In genomic region chr6:43804550-43805223, GRCh38 we compare ENCODE assay signal across 18 cellular contexts. TPM values are rescaled to one million over a fixed set of nuclear protein-coding genes. Genes with fewer than 3 reads are reported as not detected.
DNase-seq lines count a peak whose midpoint lies in the region; ATAC-seq and TF ChIP-seq lines count a peak whose summit lies in the region.
"Had no signal": no experiment of that assay in that cellular context is flagged by ENCODE, and none has a peak within 500 bp of the region (broad histone marks: within the 10 kb centered on the region; RNA-seq: fewer than 3 reads in every experiment).

No MANE protein-coding gene starts in this region.

- peak overlapping the region; percentile 52; the same call in 1 of the 2 replicates for H2AFZ ChIP-seq in GM23338

- no peaks in the 10 kb centered on the region for H4K20me1 ChIP-seq in GM23338 (replicated peaks; ENCODE audit: insufficient read depth)

- H3K27me3 Mint-ChIP-seq in GM23338 (ENCODE audit: insufficient read depth, low read depth, poor library complexity) = peaks cover 7% of the 10 kb centered on the region
- H3K27me3 Mint-ChIP-seq: activated naive CD8-positive, alpha-beta T cell treated with anti-CD3 and anti-CD28 coated beads for 36 hours had no signal

- H3K4me3 Mint-ChIP-seq in GM23338 = no peak overlapping the region
- H3K4me3 Mint-ChIP-seq: activated naive CD8-positive, alpha-beta T cell treated with anti-CD3 and anti-CD28 coated beads for 36 hours; activated T-helper 1 cell treated with anti-CD3 and anti-CD28 coated beads, Interleukin-12 subunit alpha, Interleukin-12 subunit beta, Interleukin-2, Interleukin-4 antibody, amounts not matched to agents 30 ng/mL and 10 ng/mL and 1 ng/mL, durations not matched to agents 14 hours and 24 hours and 36 hours; T-helper 2 cell treated with Interferon-gamma antibody and Interleukin-4, amounts not matched to agents 5 μg/mL and 100 μg/mL, for 36 hours had no signal

- no peaks in the 10 kb centered on the region for H3K36me3 ChIP-seq in GM23338 (ENCODE audit: insufficient read depth)
- no peaks in the 10 kb centered on the region for H3K36me3 ChIP-seq in liver (ENCODE audit: control insufficient read depth in 4 of 4, insufficient read depth in 3 of 4, low read depth in 1 of 4, low read length in 3 of 4)
- H3K36me3 ChIP-seq in stomach = no peaks in the 10 kb centered on the region
- H3K36me3 ChIP-seq: SJSA1, thoracic aorta had no signal

- H3K9ac ChIP-seq in liver (ENCODE audit: low read depth in 1 of 2, low read length in 2 of 2) = peak overlapping the region; percentile 25 to 33

- TF ChIP-seq POLR2A in stomach (IDR thresholded peaks at IDR 0.05) = no peak

- H3K36me3 Mint-ChIP-seq in GM23338 (ENCODE audit: low read depth) = no peaks in the 10 kb centered on the region
- H3K36me3 Mint-ChIP-seq: activated naive CD8-positive, alpha-beta T cell treated with anti-CD3 and anti-CD28 coated beads for 36 hours had no signal

- H3K27ac Mint-ChIP-seq in GM23338 = no peak overlapping the region
- H3K27ac Mint-ChIP-seq: activated naive CD8-positive, alpha-beta T cell treated with anti-CD3 and anti-CD28 coated beads for 36 hours; activated T-helper 1 cell treated with anti-CD3 and anti-CD28 coated beads, Interleukin-12 subunit alpha, Interleukin-12 subunit beta, Interleukin-2, Interleukin-4 antibody, amounts not matched to agents 30 ng/mL and 10 ng/mL and 1 ng/mL, durations not matched to agents 14 hours and 24 hours and 36 hours; T-helper 2 cell treated with Interferon-gamma antibody and Interleukin-4, amounts not matched to agents 5 μg/mL and 100 μg/mL, for 36 hours had no signal

- H3K79me2 ChIP-seq in GM23338 (replicated peaks; ENCODE audit: insufficient read depth) = no peaks in the 10 kb centered on the region

- H3K4me2 ChIP-seq in GM23338 = no peak overlapping the region

- no peaks in the 10 kb centered on the region for H3K9me2 ChIP-seq in GM23338 (ENCODE audit: insufficient read depth)

- DNase-seq in GM23338 (ENCODE audit: low spot score) = no peak
- peak; percentile 37 for DNase-seq in SW480 (ENCODE audit: low spot score)
- DNase-seq in stomach = peak; percentile 85
- no peak for DNase-seq in kidney glomerular epithelial cell (lab: John Stamatoyannopoulos, UW)
- no peak for DNase-seq in amniotic stem cell (lab: John Stamatoyannopoulos, UW)
- no peak for DNase-seq in HuH-7.5 (ENCODE audit: low spot score)
- DNase-seq: activated CD4-positive, CD25-positive, alpha-beta regulatory T cell treated with anti-CD3 and anti-CD28 coated beads, Interleukin-2, amount 50 U/mL, for 72 hours; activated naive CD8-positive, alpha-beta T cell treated with anti-CD3 and anti-CD28 coated beads for 36 hours; GDM1; NCI-H1436; NCI-H2171 had no signal

- no peak for TF ChIP-seq EP300 in stomach (IDR thresholded peaks at IDR 0.05)

- H3K4me1 Mint-ChIP-seq in GM23338 = peaks cover 2% of the 10 kb centered on the region; the same call in 2 of the 3 replicates

- no peak for TF ChIP-seq CTCF in GM23338 (conservative IDR thresholded peaks at IDR 0.05; ENCODE audit: low read depth in 2 of 2)
- no peak for TF ChIP-seq CTCF in liver (IDR thresholded peaks at IDR 0.05; ENCODE audit: low read depth, low read length, missing input control)
- no peak for TF ChIP-seq CTCF in stomach (IDR thresholded peaks at IDR 0.05)

- H3K27me3 ChIP-seq in GM23338 (ENCODE audit: insufficient read depth) = no peaks in the 10 kb centered on the region
- no peaks in the 10 kb centered on the region for H3K27me3 ChIP-seq in liver (ENCODE audit: control insufficient read depth in 4 of 4, insufficient read depth in 4 of 4, low read length in 3 of 4)
- no peaks in the 10 kb centered on the region for H3K27me3 ChIP-seq in stomach
- H3K27me3 ChIP-seq: SJSA1 had no signal

- peak; percentile 16 to 36 for TF ChIP-seq RAD21 in liver (IDR thresholded peaks at IDR 0.05)

- H3K4me3 ChIP-seq in GM23338 (no peak overlapping the region), liver (ENCODE audit: low read depth in 1 of 3, low read length in 3 of 3) (no peak overlapping the region), stomach (no peak overlapping the region)
- H3K4me3 ChIP-seq: coronary artery, GM12878, SJSA1, thoracic aorta had no signal

- ATAC-seq in GM23338 = no peak

- H3F3A ChIP-seq in GM23338 (replicated peaks; ENCODE audit: low read depth) = no peaks in the 10 kb centered on the region

- H3K27ac ChIP-seq in GM23338 (ENCODE audit: low read depth) = no peak overlapping the region
- H3K27ac ChIP-seq in liver (ENCODE audit: low read depth in 1 of 2, low read length in 2 of 2) = peak overlapping the region; percentile 90 to 95
- H3K27ac ChIP-seq in stomach = peak overlapping the region; percentile 66 to 84 (median 80)
- H3K27ac ChIP-seq: coronary artery, SJSA1, thoracic aorta had no signal

- H3K9me3 ChIP-seq in liver (ENCODE audit: control insufficient read depth in 4 of 4, low read length in 3 of 4) = no peaks in the 10 kb centered on the region
- H3K9me3 ChIP-seq in stomach = no peaks in the 10 kb centered on the region
- H3K9me3 ChIP-seq: SJSA1, thoracic aorta had no signal

- H3K9me3 Mint-ChIP-seq in GM23338 = no peaks in the 10 kb centered on the region
- H3K9me3 Mint-ChIP-seq: activated naive CD8-positive, alpha-beta T cell treated with anti-CD3 and anti-CD28 coated beads for 36 hours; activated T-helper 1 cell treated with anti-CD3 and anti-CD28 coated beads, Interleukin-12 subunit alpha, Interleukin-12 subunit beta, Interleukin-2, Interleukin-4 antibody, amounts not matched to agents 30 ng/mL and 10 ng/mL and 1 ng/mL, durations not matched to agents 14 hours and 24 hours and 36 hours; T-helper 2 cell treated with Interferon-gamma antibody and Interleukin-4, amounts not matched to agents 5 μg/mL and 100 μg/mL, for 36 hours had no signal

- intact Hi-C loops in stomach (cut with DNase I; ENCODE audit: low total_unique reads) = no loop called here

- WGBS in liver = 26% methylated on average over 4 of the region's 4 CpGs
- 32 to 65% (median 51%) methylated on average over 4 of the region's 4 CpGs for WGBS in stomach, 5 donors

- no peaks in the 10 kb centered on the region for H3K4me1 ChIP-seq in GM23338 (ENCODE audit: insufficient read depth)
- peaks cover 26 to 72% (median 59%) of the 10 kb centered on the region in 4 donors for H3K4me1 ChIP-seq in liver (ENCODE audit: control insufficient read depth in 4 of 4, insufficient read depth in 4 of 4, low read length in 3 of 4)
- peaks cover 50 to 88% (median 67%) of the 10 kb centered on the region in 4 donors for H3K4me1 ChIP-seq in stomach

TF ChIP-seq in GM23338, 12 proteins besides CTCF, POLR2A, EP300 and RAD21 (continues in another document):
- TF ChIP-seq NANOG (IDR thresholded peaks at IDR 0.05; ENCODE audit: borderline replicate concordance) (no peak), JUNB (IDR thresholded peaks at IDR 0.05; ENCODE audit: unreplicated experiment) (no peak), EZH2 (IDR thresholded peaks at IDR 0.05; ENCODE audit: low read depth, unreplicated experiment) (no peak), ZNF331 (CRISPR knock-in tag; IDR thresholded peaks at IDR 0.05; ENCODE audit: low read depth) (no peak), ZNF114 (CRISPR knock-in tag; IDR thresholded peaks at IDR 0.05) (no peak)

TF ChIP-seq in liver, 16 proteins besides CTCF, POLR2A, EP300 and RAD21 (continues in another document):
- TF ChIP-seq REST (IDR thresholded peaks at IDR 0.05) = peak; percentile 41
- TF ChIP-seq HNF4G (IDR thresholded peaks at IDR 0.05) = peak; percentile 90
- peak; percentile 55 for TF ChIP-seq MAX (IDR thresholded peaks at IDR 0.05)
- TF ChIP-seq EGR1 (IDR thresholded peaks at IDR 0.05; ENCODE audit: low read depth in 2 of 2) = peak in 1 of 2 donors; percentile 65
- no peak for TF ChIP-seq TAF1 (conservative IDR thresholded peaks at IDR 0.05)
- TF ChIP-seq RXRA (IDR thresholded peaks at IDR 0.05) = peak; percentile 93 to 94
- peak; percentile 85 for TF ChIP-seq NR2F2 (IDR thresholded peaks at IDR 0.05)
- TF ChIP-seq HNF4A (conservative IDR thresholded peaks at IDR 0.05) = peak; percentile 92 to 95
- peak; percentile 90 to 96 for TF ChIP-seq JUND (IDR thresholded peaks at IDR 0.05)

RNA-seq across cellular contexts. Expression of gene VEGFA, which starts 34.7 kb away (rescaled TPM):
- 55.9 and 61.1 TPM in 2 replicates for total RNA-seq in GM23338 (2014; rRNA removed; shearing (Covaris generic))
- polyA plus RNA-seq in GM23338 (2016; fragmentation: Nextera tagmentation; extraction: Ambion mirVana) (10.9 and 13.3 TPM in 2 replicates), liver (10 to 100 TPM; 14.7 to 94.8 TPM), stomach (10 to 100 TPM; 28.6 to 87.7 (median 31.5) TPM)
- total RNA-seq in liver (100 to 1,000 TPM in 1 of 2 donors, 10 to 100 TPM in 1; 35.5 to 160 TPM), stomach (100 to 1,000 TPM; 193 to 438 (median 352) TPM)

Comparison
In these comparisons a context has a peak if more than half of its experiments do, and no peak if none do; other contexts are left out.
1. DNase-seq: peak in SW480 (single experiment) and stomach (single experiment); none in GM23338 (single experiment), kidney glomerular epithelial cell (single experiment), amniotic stem cell (single experiment) and HuH-7.5 (single experiment).